In the genomic region with DNA sequence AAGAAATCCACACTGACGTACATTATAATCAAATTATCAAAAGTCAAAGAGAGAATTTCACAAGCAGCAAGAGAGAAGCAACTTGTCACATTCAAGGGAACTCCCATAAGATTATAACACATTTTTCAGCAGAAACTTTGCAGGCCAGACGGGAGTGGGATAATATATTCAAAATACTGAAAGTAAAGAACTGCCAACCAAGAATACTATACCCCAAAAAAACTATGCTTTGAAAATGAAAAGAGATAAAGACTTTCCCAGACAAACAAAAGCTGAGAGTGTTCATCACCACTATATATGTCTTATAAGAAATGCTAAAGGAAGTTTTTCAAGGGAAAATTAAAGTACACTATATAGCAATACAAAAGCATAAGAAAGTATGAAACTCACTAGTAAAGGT, we compare ENCODE assay signal across 13 cellular contexts.
"Had no signal": no experiment of that assay in that cellular context is flagged by ENCODE, and none has a peak within 500 bp of the region (broad histone marks: within the 10 kb centered on the region; RNA-seq: fewer than 3 reads in every experiment).

No MANE protein-coding gene starts in this region.

- H3K4me3 ChIP-seq: colonic mucosa, coronary artery, dorsolateral prefrontal cortex, esophagus muscularis mucosa, esophagus squamous epithelium, gastrocnemius medialis, gastroesophageal sphincter, heart left ventricle, heart right ventricle had no signal

- H3K9me3 ChIP-seq: colonic mucosa, esophagus squamous epithelium, gastrocnemius medialis had no signal

- H3K36me3 ChIP-seq: colonic mucosa, esophagus muscularis mucosa, esophagus squamous epithelium, gastrocnemius medialis, gastroesophageal sphincter, heart left ventricle, heart right ventricle had no signal

- H3K27ac ChIP-seq: colonic mucosa, coronary artery, dorsolateral prefrontal cortex, epithelial cell of prostate, esophagus muscularis mucosa, esophagus squamous epithelium, foreskin keratinocyte, gastrocnemius medialis, gastroesophageal sphincter, heart left ventricle, heart right ventricle had no signal

- H3K4me1 ChIP-seq: colonic mucosa, esophagus muscularis mucosa, esophagus squamous epithelium, foreskin keratinocyte, gastrocnemius medialis, gastroesophageal sphincter, heart left ventricle had no signal

- ATAC-seq: effector memory CD8-positive, alpha-beta T cell; esophagus mucosa; foreskin keratinocyte; gastrocnemius medialis; gastroesophageal sphincter; heart left ventricle; heart right ventricle had no signal
